In genomic region chr7:22730921-22731654, GRCh38 we compare ENCODE assay signal across 10 cellular contexts. TPM values are rescaled to one million over a fixed set of nuclear protein-coding genes. Genes with fewer than 3 reads are reported as not detected.
A peak's percentile ranks its signal among the peaks of the same experiment; 100 is the strongest.
DNase-seq lines count a peak whose midpoint lies in the region; ATAC-seq and TF ChIP-seq lines count a peak whose summit lies in the region.
"Had no signal": no experiment of that assay in that cellular context is flagged by ENCODE, and none has a peak within 500 bp of the region (broad histone marks: within the 10 kb centered on the region; RNA-seq: fewer than 3 reads in every experiment).

No MANE protein-coding gene starts in this region.

- peaks cover 56% of the 10 kb centered on the region for H3K4me1 Mint-ChIP-seq in HFFc6 (ENCODE audit: low read depth)

- CTCF ChIA-PET in AG04450 (lab: Charles Lee) = interaction anchor here (0.9 to 1.9 kb wide), 4 partner anchors 146 to 324 kb away, joined by 3 to 12 read pairs (median 4); no protein-coding TSS in a partner anchor

- no peaks in the 10 kb centered on the region for H3K27me3 Mint-ChIP-seq in HFFc6 (ENCODE audit: insufficient read depth)

- intact Hi-C loops in heart right ventricle (cut with DNase I) = loop anchor here in 2 of 10 donors (5.0 to 10.0 kb wide), 2 partner anchors 324 to 326 kb away; no protein-coding TSS in a partner anchor

- no peaks in the 10 kb centered on the region for H3K27me3 ChIP-seq in AG04450 (ENCODE audit: control insufficient read depth, insufficient read depth, low read length)
- H3K27me3 ChIP-seq in heart right ventricle = no peaks in the 10 kb centered on the region

- H3K9me3 Mint-ChIP-seq in HFFc6 = no peaks in the 10 kb centered on the region

- H3K9me3 ChIP-seq in AG04450 (ENCODE audit: control insufficient read depth, insufficient read depth, low read length) (no peaks in the 10 kb centered on the region; the same call in 1 of the 2 replicates), heart right ventricle (no peaks in the 10 kb centered on the region)

- H3K27ac Mint-ChIP-seq in HFFc6 = peak overlapping the region; percentile 79

- POLR2A ChIA-PET in AG04450 (lab: Yijun Ruan, JAX) = interaction anchor here (0.7 to 1.1 kb wide), 3 partner anchors 59 to 169 kb away, joined by 3 to 4 read pairs (median 4); no protein-coding TSS in a partner anchor

- peaks cover 35% of the 10 kb centered on the region for H3K36me3 Mint-ChIP-seq in HFFc6 (ENCODE audit: low read depth)

- DNase-seq in AG04450 (ENCODE audit: low read depth, low spot score) (no peak), HFFc6 (peak; percentile 95), T1000 (lab: John Stamatoyannopoulos, UW) (peak; percentile 83), fibroblast of the conjunctiva (ENCODE audit: low read depth) (peak; percentile 63), DMS153 (lab: John Stamatoyannopoulos, UW) (no peak), islet precursor cell (no peak), heart right ventricle (no peak)
- no peak for DNase-seq in stimulated activated naive CD4-positive, alpha-beta T cell (lab: John Stamatoyannopoulos, UW)
- DNase-seq: NCI-H187 treated with DMSO at 0.1 percent for 48 hours; stimulated activated CD8-positive, alpha-beta memory T cell treated with anti-CD3 and anti-CD28 coated beads, Interleukin-4, amount 100 ng/mL, for 48 hours had no signal

- H3K27ac ChIP-seq in AG04450 (ENCODE audit: low read depth, low read length) (peak overlapping the region; percentile 22), heart right ventricle (peak overlapping the region in 1 of 10 donors; percentile 32)

- H3K4me3 Mint-ChIP-seq in HFFc6 = peak overlapping the region; percentile 90

- H3K36me3 ChIP-seq in heart right ventricle = peaks cover 0 to 18% (median 0%) of the 10 kb centered on the region in 9 donors

- no peak for ATAC-seq in heart right ventricle

- TF ChIP-seq CTCF in AG04450 (IDR thresholded peaks at IDR 0.05; ENCODE audit: low read depth, low read length) = no peak
- TF ChIP-seq CTCF in HFFc6 (IDR thresholded peaks at IDR 0.05) = no peak
- TF ChIP-seq CTCF in heart right ventricle (IDR thresholded peaks at IDR 0.05) = no peak

- peaks cover 4 to 28% (median 16%) of the 10 kb centered on the region in 9 donors for H3K4me1 ChIP-seq in heart right ventricle

- peak overlapping the region; percentile 20 for H3K4me3 ChIP-seq in AG04450 (ENCODE audit: low read depth, low read length)
- H3K4me3 ChIP-seq in heart right ventricle = no peak overlapping the region

- 85 to 88% methylated on average over 5 of the region's 5 CpGs for WGBS in heart right ventricle, 2 donors

RNA-seq across cellular contexts. Expression of gene IL6, which starts 4.1 kb away (rescaled TPM):
- 12.7 and 18.4 TPM in 2 replicates for polyA plus RNA-seq in AG04450 (2011; rRNA removed)
- polyA minus RNA-seq in AG04450 (2011; rRNA and poly(A)+ RNA removed) = 11.2 and 14.8 TPM in 2 replicates
- 10 to 100 TPM; 21.3 to 55.1 (median 50.0) TPM for total RNA-seq in HFFc6 (2021; fragmentation: NEBNext Ultra II Directional; extraction: Animal tissue kit (Norgen Biotek cat#: 25700))
- total RNA-seq in heart right ventricle = 10 to 100 TPM in 2 of 10 donors, 1 to 10 TPM in 7, under 1 TPM in 1; 0.44 to 15.5 (median 3.3) TPM
- polyA plus RNA-seq in heart right ventricle = 1 to 10 TPM; 1.1 to 4.0 TPM

Comparison
In these comparisons a context has a peak if more than half of its experiments do, and no peak if none do; other contexts are left out.
1. DNase-seq: peak in HFFc6 (single experiment), T1000 (single experiment) and fibroblast of the conjunctiva (single experiment); none in AG04450 (single experiment), stimulated activated naive CD4-positive, alpha-beta T cell (0 of 6), DMS153 (single experiment), islet precursor cell (single experiment) and heart right ventricle (0 of 2).